10 cellular contexts compared by ENCODE assay signal in the genomic region with DNA sequence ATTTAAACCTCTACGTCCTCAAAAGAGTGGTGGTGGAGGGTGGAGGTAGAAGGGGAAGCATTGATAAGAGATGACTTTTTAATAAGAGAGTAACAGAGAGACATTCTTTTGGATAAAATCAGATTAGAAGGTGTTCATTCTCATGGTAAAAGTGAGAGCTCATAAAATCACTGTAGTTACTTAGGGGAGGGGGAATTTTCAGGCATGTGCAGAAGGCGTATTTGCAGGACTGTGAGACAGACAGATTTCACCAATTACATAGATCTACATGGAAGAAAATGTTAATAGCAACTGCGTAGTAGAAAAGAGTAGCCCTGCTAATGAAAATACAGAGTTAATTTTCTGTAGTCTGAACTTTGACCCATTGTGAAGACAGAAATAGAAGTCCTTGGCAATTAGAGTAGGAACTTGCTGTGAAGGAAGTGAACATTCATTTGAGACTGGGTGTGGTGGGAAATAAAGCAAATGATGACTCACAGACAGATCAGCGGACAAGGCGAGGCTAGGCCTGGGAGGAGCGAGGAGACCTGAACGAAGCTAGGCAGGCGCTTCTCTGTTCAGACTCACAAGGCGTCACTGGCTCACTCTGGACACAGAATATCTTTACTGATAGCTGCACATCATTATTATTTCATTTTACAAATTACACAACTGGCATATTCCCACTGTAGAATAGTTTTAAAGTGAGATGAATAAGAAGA. TPM values are rescaled to one million over a fixed set of nuclear protein-coding genes. Genes with fewer than 3 reads are reported as not detected.
DNase-seq lines count a peak whose midpoint lies in the region; ATAC-seq, FAIRE-seq and TF ChIP-seq lines count a peak whose summit lies in the region.
"Had no signal": no experiment of that assay in that cellular context is flagged by ENCODE, and none has a peak within 500 bp of the region (broad histone marks: within the 10 kb centered on the region; RNA-seq: fewer than 3 reads in every experiment).

No MANE protein-coding gene starts in this region.

- H3K9me3 ChIP-seq in ascending aorta (no peaks in the 10 kb centered on the region), subcutaneous abdominal adipose tissue (ENCODE audit: control insufficient read depth in 5 of 5, low read length in 5 of 5) (no peaks in the 10 kb centered on the region)

- H3K36me3 ChIP-seq in ascending aorta (no peaks in the 10 kb centered on the region), subcutaneous abdominal adipose tissue (ENCODE audit: control insufficient read depth in 5 of 5, insufficient read depth in 5 of 5, low read length in 5 of 5) (no peaks in the 10 kb centered on the region)

- H3K27me3 ChIP-seq in ascending aorta (no peaks in the 10 kb centered on the region), subcutaneous abdominal adipose tissue (ENCODE audit: control insufficient read depth in 5 of 5, insufficient read depth in 4 of 5, low read length in 5 of 5) (no peaks in the 10 kb centered on the region)

- DNase-seq in GM12892 (ENCODE audit: insufficient read length) (no peak), OCI-M1 (lab: John Stamatoyannopoulos, UW) (peak; percentile 51), ascending aorta (ENCODE audit: low spot score in 2 of 2) (peak in 1 of 2 donors; percentile 85), kidney tubule cell (ENCODE audit: low spot score) (peak; percentile 83), DMS153 (lab: John Stamatoyannopoulos, UW) (no peak), NCI-H524 (lab: John Stamatoyannopoulos, UW) (no peak)

- intact Hi-C loops in ascending aorta (cut with DNase I) = no loop called here

- H3K9ac ChIP-seq in subcutaneous abdominal adipose tissue (ENCODE audit: low read length in 5 of 5) = no peak overlapping the region
- H3K9ac ChIP-seq: KMS-11 had no signal

- H3K4me3 ChIP-seq in ascending aorta (no peak overlapping the region), subcutaneous abdominal adipose tissue (ENCODE audit: low read depth in 1 of 5, low read length in 5 of 5) (peak overlapping the region in 1 of 5 donors; percentile 14)

- FAIRE-seq in GM12892 (lab: Jason Lieb, UNC) = peak; percentile 82

- TF ChIP-seq CTCF in ascending aorta (IDR thresholded peaks at IDR 0.05) = no peak

- TF ChIP-seq POLR2A in GM12892 (IDR thresholded peaks at IDR 0.05; ENCODE audit: low read depth, low read length) = no peak

- H3K27ac ChIP-seq in ascending aorta (peak overlapping the region; percentile 56 to 66), subcutaneous abdominal adipose tissue (ENCODE audit: low read depth, low read length) (peak overlapping the region; percentile 68)
- H3K27ac ChIP-seq: KMS-11 had no signal

- ATAC-seq in GM18520 (IDR thresholded peaks at IDR 0.05; ENCODE audit: unreplicated experiment) = no peak

- H3K4me1 ChIP-seq in ascending aorta (peaks cover 0 to 13% of the 10 kb centered on the region in 2 donors), subcutaneous abdominal adipose tissue (ENCODE audit: control insufficient read depth in 5 of 5, insufficient read depth in 5 of 5, low read length in 5 of 5) (peaks cover 3 to 40% (median 17%) of the 10 kb centered on the region in 5 donors)

RNA-seq across cellular contexts. Expression of a gene that starts 57.2 kb away (rescaled TPM):
- polyA plus RNA-seq in GM12892 (2012; ENCODE audit: missing spikeins) = 0.17 TPM
- total RNA-seq in ascending aorta = not detected
- total RNA-seq: mononuclear cell had no signal

Comparison
In these comparisons a context has a peak if more than half of its experiments do, and no peak if none do; other contexts are left out.
1. DNase-seq: peak in OCI-M1 (single experiment) and kidney tubule cell (single experiment); none in GM12892 (single experiment), DMS153 (single experiment) and NCI-H524 (0 of 2).